1 cellular context compared by ENCODE assay signal in genomic region chr1:201946224-201946908, GRCh38.
TF ChIP-seq lines count a peak whose summit lies in the region.

Gene LMOD1 (minus strand): TSS chr1:201946548. CDS start chr1:201946340, 208 bp downstream.

TF ChIP-seq in K562, 482 proteins besides CTCF, POLR2A, EP300 and RAD21 (continued from another document):
- TF ChIP-seq MLX (CRISPR knock-in tag; conservative IDR thresholded peaks at IDR 0.05) (no peak), NCOR1 (IDR thresholded peaks at IDR 0.05) (no peak), MEF2A (IDR thresholded peaks at IDR 0.05; ENCODE audit: control insufficient read depth, low read depth, low read length) (no peak)
